1 cellular context compared by ENCODE assay signal in genomic region chr6:158031445-158032353, GRCh38.
A peak's percentile ranks its signal among the peaks of the same experiment; 100 is the strongest.
TF ChIP-seq lines count a peak whose summit lies in the region.

No MANE protein-coding gene starts in this region.

TF ChIP-seq in HepG2, 621 proteins besides CTCF, POLR2A, EP300 and RAD21 (continued from another document):
- TF ChIP-seq, protein P1, sequence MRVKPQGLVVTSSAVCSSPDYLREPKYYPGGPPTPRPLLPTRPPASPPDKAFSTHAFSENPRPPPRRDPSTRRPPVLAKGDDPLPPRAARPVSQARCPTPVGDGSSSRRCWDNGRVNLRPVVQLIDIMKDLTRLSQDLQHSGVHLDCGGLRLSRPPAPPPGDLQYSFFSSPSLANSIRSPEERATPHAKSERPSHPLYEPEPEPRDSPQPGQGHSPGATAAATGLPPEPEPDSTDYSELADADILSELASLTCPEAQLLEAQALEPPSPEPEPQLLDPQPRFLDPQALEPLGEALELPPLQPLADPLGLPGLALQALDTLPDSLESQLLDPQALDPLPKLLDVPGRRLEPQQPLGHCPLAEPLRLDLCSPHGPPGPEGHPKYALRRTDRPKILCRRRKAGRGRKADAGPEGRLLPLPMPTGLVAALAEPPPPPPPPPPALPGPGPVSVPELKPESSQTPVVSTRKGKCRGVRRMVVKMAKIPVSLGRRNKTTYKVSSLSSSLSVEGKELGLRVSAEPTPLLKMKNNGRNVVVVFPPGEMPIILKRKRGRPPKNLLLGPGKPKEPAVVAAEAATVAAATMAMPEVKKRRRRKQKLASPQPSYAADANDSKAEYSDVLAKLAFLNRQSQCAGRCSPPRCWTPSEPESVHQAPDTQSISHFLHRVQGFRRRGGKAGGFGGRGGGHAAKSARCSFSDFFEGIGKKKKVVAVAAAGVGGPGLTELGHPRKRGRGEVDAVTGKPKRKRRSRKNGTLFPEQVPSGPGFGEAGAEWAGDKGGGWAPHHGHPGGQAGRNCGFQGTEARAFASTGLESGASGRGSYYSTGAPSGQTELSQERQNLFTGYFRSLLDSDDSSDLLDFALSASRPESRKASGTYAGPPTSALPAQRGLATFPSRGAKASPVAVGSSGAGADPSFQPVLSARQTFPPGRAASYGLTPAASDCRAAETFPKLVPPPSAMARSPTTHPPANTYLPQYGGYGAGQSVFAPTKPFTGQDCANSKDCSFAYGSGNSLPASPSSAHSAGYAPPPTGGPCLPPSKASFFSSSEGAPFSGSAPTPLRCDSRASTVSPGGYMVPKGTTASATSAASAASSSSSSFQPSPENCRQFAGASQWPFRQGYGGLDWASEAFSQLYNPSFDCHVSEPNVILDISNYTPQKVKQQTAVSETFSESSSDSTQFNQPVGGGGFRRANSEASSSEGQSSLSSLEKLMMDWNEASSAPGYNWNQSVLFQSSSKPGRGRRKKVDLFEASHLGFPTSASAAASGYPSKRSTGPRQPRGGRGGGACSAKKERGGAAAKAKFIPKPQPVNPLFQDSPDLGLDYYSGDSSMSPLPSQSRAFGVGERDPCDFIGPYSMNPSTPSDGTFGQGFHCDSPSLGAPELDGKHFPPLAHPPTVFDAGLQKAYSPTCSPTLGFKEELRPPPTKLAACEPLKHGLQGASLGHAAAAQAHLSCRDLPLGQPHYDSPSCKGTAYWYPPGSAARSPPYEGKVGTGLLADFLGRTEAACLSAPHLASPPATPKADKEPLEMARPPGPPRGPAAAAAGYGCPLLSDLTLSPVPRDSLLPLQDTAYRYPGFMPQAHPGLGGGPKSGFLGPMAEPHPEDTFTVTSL (CRISPR knock-in tag; IDR thresholded peaks at IDR 0.05; ENCODE audit: borderline replicate concordance): no peak
- no peak for TF ChIP-seq RFX1 (IDR thresholded peaks at IDR 0.05)
- TF ChIP-seq RFXAP (CRISPR knock-in tag; IDR thresholded peaks at IDR 0.05; ENCODE audit: borderline replicate concordance): no peak
- TF ChIP-seq, protein P2, sequence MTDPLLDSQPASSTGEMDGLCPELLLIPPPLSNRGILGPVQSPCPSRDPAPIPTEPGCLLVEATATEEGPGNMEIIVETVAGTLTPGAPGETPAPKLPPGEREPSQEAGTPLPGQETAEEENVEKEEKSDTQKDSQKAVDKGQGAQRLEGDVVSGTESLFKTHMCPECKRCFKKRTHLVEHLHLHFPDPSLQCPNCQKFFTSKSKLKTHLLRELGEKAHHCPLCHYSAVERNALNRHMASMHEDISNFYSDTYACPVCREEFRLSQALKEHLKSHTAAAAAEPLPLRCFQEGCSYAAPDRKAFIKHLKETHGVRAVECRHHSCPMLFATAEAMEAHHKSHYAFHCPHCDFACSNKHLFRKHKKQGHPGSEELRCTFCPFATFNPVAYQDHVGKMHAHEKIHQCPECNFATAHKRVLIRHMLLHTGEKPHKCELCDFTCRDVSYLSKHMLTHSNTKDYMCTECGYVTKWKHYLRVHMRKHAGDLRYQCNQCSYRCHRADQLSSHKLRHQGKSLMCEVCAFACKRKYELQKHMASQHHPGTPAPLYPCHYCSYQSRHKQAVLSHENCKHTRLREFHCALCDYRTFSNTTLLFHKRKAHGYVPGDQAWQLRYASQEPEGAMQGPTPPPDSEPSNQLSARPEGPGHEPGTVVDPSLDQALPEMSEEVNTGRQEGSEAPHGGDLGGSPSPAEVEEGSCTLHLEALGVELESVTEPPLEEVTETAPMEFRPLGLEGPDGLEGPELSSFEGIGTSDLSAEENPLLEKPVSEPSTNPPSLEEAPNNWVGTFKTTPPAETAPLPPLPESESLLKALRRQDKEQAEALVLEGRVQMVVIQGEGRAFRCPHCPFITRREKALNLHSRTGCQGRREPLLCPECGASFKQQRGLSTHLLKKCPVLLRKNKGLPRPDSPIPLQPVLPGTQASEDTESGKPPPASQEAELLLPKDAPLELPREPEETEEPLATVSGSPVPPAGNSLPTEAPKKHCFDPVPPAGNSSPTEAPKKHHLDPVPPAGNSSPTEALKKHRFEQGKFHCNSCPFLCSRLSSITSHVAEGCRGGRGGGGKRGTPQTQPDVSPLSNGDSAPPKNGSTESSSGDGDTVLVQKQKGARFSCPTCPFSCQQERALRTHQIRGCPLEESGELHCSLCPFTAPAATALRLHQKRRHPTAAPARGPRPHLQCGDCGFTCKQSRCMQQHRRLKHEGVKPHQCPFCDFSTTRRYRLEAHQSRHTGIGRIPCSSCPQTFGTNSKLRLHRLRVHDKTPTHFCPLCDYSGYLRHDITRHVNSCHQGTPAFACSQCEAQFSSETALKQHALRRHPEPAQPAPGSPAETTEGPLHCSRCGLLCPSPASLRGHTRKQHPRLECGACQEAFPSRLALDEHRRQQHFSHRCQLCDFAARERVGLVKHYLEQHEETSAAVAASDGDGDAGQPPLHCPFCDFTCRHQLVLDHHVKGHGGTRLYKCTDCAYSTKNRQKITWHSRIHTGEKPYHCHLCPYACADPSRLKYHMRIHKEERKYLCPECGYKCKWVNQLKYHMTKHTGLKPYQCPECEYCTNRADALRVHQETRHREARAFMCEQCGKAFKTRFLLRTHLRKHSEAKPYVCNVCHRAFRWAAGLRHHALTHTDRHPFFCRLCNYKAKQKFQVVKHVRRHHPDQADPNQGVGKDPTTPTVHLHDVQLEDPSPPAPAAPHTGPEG (CRISPR knock-in tag; IDR thresholded peaks at IDR 0.05): no peak
- TF ChIP-seq ZNF768 (CRISPR knock-in tag; IDR thresholded peaks at IDR 0.05): 0 out of 2 replicates have a peak, but pooled peaks have one; percentile 7
- TF ChIP-seq, protein P3, sequence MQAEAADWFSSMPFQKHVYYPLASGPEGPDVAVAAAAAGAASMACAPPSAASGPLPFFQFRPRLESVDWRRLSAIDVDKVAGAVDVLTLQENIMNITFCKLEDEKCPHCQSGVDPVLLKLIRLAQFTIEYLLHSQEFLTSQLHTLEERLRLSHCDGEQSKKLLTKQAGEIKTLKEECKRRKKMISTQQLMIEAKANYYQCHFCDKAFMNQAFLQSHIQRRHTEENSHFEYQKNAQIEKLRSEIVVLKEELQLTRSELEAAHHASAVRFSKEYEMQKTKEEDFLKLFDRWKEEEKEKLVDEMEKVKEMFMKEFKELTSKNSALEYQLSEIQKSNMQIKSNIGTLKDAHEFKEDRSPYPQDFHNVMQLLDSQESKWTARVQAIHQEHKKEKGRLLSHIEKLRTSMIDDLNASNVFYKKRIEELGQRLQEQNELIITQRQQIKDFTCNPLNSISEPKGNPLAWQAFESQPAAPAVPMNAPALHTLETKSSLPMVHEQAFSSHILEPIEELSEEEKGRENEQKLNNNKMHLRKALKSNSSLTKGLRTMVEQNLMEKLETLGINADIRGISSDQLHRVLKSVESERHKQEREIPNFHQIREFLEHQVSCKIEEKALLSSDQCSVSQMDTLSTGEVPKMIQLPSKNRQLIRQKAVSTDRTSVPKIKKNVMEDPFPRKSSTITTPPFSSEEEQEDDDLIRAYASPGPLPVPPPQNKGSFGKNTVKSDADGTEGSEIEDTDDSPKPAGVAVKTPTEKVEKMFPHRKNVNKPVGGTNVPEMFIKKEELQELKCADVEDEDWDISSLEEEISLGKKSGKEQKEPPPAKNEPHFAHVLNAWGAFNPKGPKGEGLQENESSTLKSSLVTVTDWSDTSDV (CRISPR knock-in tag; IDR thresholded peaks at IDR 0.05): no peak
- no peak for TF ChIP-seq ZNF83 (CRISPR knock-in tag; IDR thresholded peaks at IDR 0.05; ENCODE audit: borderline replicate concordance)
- no peak for TF ChIP-seq ZNF407 (CRISPR knock-in tag; IDR thresholded peaks at IDR 0.05; ENCODE audit: not compliant biosample characterization)
- TF ChIP-seq KLF11 (CRISPR knock-in tag; IDR thresholded peaks at IDR 0.05): no peak
- no peak for TF ChIP-seq ELF4 (CRISPR knock-in tag; IDR thresholded peaks at IDR 0.05; ENCODE audit: borderline replicate concordance)
- no peak for TF ChIP-seq CHD2 (IDR thresholded peaks at IDR 0.05; ENCODE audit: low read depth, low read length)
- TF ChIP-seq, protein P4, sequence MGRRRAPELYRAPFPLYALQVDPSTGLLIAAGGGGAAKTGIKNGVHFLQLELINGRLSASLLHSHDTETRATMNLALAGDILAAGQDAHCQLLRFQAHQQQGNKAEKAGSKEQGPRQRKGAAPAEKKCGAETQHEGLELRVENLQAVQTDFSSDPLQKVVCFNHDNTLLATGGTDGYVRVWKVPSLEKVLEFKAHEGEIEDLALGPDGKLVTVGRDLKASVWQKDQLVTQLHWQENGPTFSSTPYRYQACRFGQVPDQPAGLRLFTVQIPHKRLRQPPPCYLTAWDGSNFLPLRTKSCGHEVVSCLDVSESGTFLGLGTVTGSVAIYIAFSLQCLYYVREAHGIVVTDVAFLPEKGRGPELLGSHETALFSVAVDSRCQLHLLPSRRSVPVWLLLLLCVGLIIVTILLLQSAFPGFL (CRISPR knock-in tag; IDR thresholded peaks at IDR 0.05): no peak
- no peak for TF ChIP-seq RXRB (CRISPR knock-in tag; IDR thresholded peaks at IDR 0.05; ENCODE audit: borderline replicate concordance)
- TF ChIP-seq ZMYM4 (CRISPR knock-in tag; IDR thresholded peaks at IDR 0.05): no peak
- no peak for TF ChIP-seq ZNF431 (CRISPR knock-in tag; IDR thresholded peaks at IDR 0.05; ENCODE audit: borderline replicate concordance, low read depth)
- TF ChIP-seq AGO2 (optimal IDR thresholded peaks at IDR 0.05; ENCODE audit: low read depth, low read length): peak; percentile 54
- TF ChIP-seq ATM (IDR thresholded peaks at IDR 0.05; ENCODE audit: borderline replicate concordance): no peak
- TF ChIP-seq RELA (CRISPR knock-in tag; IDR thresholded peaks at IDR 0.05): no peak
- TF ChIP-seq ZFX (CRISPR knock-in tag; IDR thresholded peaks at IDR 0.05; ENCODE audit: low read depth): 0 out of 2 replicates have a peak, but pooled peaks have one; percentile 22
- TF ChIP-seq SMARCE1 (IDR thresholded peaks at IDR 0.05; ENCODE audit: borderline replicate concordance): no peak
- TF ChIP-seq KAT2B (IDR thresholded peaks at IDR 0.05; ENCODE audit: borderline replicate concordance, low read depth, low read length): no peak
- peak; percentile 63; the same call in 1 of the 2 replicates for TF ChIP-seq CAMTA2 (CRISPR knock-in tag; IDR thresholded peaks at IDR 0.05; ENCODE audit: borderline replicate concordance)
